ENCODE assay signal across 8 cellular contexts in the genomic region with DNA sequence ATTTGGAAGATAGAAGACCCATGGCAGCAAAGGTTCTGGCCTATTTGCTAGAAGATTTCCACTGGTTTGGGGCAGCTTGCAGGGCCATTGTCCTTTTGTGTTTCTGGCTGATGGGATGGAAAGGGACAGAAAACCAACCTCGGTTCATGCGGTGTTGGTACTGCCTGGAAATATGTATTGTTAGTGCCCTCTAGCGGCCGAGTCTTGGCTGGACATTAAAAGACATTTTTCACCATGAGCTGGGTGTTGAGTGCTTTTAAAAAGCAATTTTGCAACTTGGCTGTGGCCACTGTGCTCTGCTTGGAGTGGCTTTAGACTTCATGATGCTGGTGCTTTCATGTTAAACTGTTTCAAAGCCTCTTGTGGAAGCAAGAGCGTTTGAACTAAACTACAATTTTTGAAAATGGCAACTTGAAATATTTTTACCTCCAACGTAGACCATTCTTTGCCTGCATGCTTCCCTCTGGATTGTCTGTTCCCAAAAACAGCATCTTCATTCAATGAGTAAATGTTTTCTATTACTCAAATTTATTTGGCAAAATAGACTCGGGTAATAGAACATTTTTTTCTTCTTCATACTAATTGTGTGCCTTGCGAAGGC.
A peak's percentile ranks its signal among the peaks of the same experiment; 100 is the strongest.
DNase-seq lines count a peak whose midpoint lies in the region; ATAC-seq, FAIRE-seq and TF ChIP-seq lines count a peak whose summit lies in the region.

No MANE protein-coding gene starts in this region.

- no TSS peak for BruUV-seq in HepG2 (replicated peaks; lab: Mats Ljungman, UMichigan)

- H3K4me3 ChIP-seq in H7 (ENCODE audit: insufficient read depth, low read depth, low read length) (no peak overlapping the region), choroid plexus epithelial cell (ENCODE audit: low read depth, low read length) (no peak overlapping the region), HepG2 (replicated peaks in 1 of 3; ENCODE audit: insufficient read depth in 1 of 3, low read depth in 2 of 3, low read length in 3 of 3) (no peak overlapping the region)

- no peak overlapping the region for H3K4me3 Mint-ChIP-seq in CD14-positive monocyte
- no peak overlapping the region for H3K4me3 Mint-ChIP-seq in activated CD4-positive, alpha-beta T cell treated with anti-CD3 and anti-CD28 coated beads for 36 hours

- H3K36me3 ChIP-seq in H7 (replicated peaks; ENCODE audit: control insufficient read depth, insufficient read depth, low read length) (no peaks in the 10 kb centered on the region), HepG2 (replicated peaks in 1 of 2; ENCODE audit: control insufficient read depth in 1 of 2, insufficient read depth in 2 of 2, low read length in 2 of 2) (no peaks in the 10 kb centered on the region)

- TF ChIP-seq POLR2A in HepG2 (IDR thresholded peaks at IDR 0.05; ENCODE audit: insufficient read depth in 1 of 2, low read depth in 2 of 2, low read length in 2 of 2): no peak

- H3K9me3 ChIP-seq in HepG2 (ENCODE audit: low read length): no peaks in the 10 kb centered on the region

- H3K9ac ChIP-seq in HepG2 (ENCODE audit: insufficient read depth, low read depth, low read length): no peak overlapping the region

- H4K20me1 ChIP-seq in HepG2 (ENCODE audit: insufficient read depth, low read length): no peaks in the 10 kb centered on the region

- CTCF ChIA-PET in activated CD4-positive, alpha-beta T cell treated with anti-CD3 and anti-CD28 coated beads for 36 hours (lab: Charles Lee): interaction anchor here (0.6 to 3.0 kb wide), 19 partner anchors 10 to 1409 kb away, joined by 3 to 40 read pairs (median 4); partner anchors contain the start of gene RBM19
- CTCF ChIA-PET in HepG2 (lab: Yijun Ruan, JAX; ENCODE audit: low intra/inter-chr PET ratio, low total read pairs): interaction anchor here (0.8 to 2.1 kb wide), 5 partner anchors 128 to 1435 kb away, joined by 3 to 24 read pairs (median 3); partner anchors contain the start of gene RBM19

- H3K27me3 ChIP-seq in H7 (ENCODE audit: control insufficient read depth, insufficient read depth, low read length) (peaks cover 3% of the 10 kb centered on the region), HepG2 (ENCODE audit: control insufficient read depth in 1 of 2, insufficient read depth in 2 of 2, low read length in 2 of 2) (peaks cover 0 to 12% of the 10 kb centered on the region in 2 experiments; a peak in 1 of 5 replicates)

- FAIRE-seq in HepG2 (lab: Jason Lieb, UNC): peak; percentile 68

- 25% methylated on average over 8 of the region's 8 CpGs for WGBS in HepG2 (ENCODE audit: low lambda C conversion rate)

- H3K4me2 ChIP-seq in HepG2 (ENCODE audit: low read depth, low read length): no peak overlapping the region

- POLR2A ChIA-PET in activated CD4-positive, alpha-beta T cell treated with anti-CD3 and anti-CD28 coated beads for 36 hours (lab: Charles Lee): no interaction called here
- POLR2A ChIA-PET in HepG2 (lab: Yijun Ruan, JAX): no interaction called here

- TF ChIP-seq EP300 in HepG2 (IDR thresholded peaks at IDR 0.05; ENCODE audit: low read depth in 2 of 2, low read length in 2 of 2) (no peak), HepG2 (CRISPR knock-in tag; IDR thresholded peaks at IDR 0.05; ENCODE audit: borderline replicate concordance) (no peak)

- TF ChIP-seq CTCF in CD14-positive monocyte (IDR thresholded peaks at IDR 0.05) (peak; percentile 76), choroid plexus epithelial cell (conservative IDR thresholded peaks at IDR 0.05; ENCODE audit: low read depth, low read length) (peak; percentile 86), HepG2 (CRISPR knock-in tag; IDR thresholded peaks at IDR 0.05) (peak; percentile 85)

- intact Hi-C loops in CD14-positive monocyte (cut with micrococcal nuclease) (loop anchor here (2.0 to 5.0 kb wide), 2 partner anchors 526 to 528 kb away; no protein-coding TSS in a partner anchor), HepG2 (cut with micrococcal nuclease; ENCODE audit: unreplicated experiment) (loop anchor here (1.0 to 5.0 kb wide), 4 partner anchors 151 to 528 kb away; no protein-coding TSS in a partner anchor)
- intact Hi-C loops in activated CD4-positive, alpha-beta T cell treated with anti-CD3 and anti-CD28 coated beads for 36 hours (cut with DNase I, micrococcal nuclease): loop anchor here (1.0 to 2.0 kb wide), 4 partner anchors 342 to 542 kb away; partner anchors contain the start of gene RBM19 (in 2 of the 2)

- no peaks in the 10 kb centered on the region for H3K4me1 ChIP-seq in HepG2 (ENCODE audit: insufficient read depth, low read length)

- no peak overlapping the region for H2AFZ ChIP-seq in HepG2 (ENCODE audit: low read length)

- no peaks in the 10 kb centered on the region for H3K36me3 Mint-ChIP-seq in CD14-positive monocyte
- H3K36me3 Mint-ChIP-seq in activated CD4-positive, alpha-beta T cell treated with anti-CD3 and anti-CD28 coated beads for 36 hours (ENCODE audit: low read depth): no peaks in the 10 kb centered on the region

- no peaks in the 10 kb centered on the region for H3K79me2 ChIP-seq in HepG2 (ENCODE audit: insufficient read depth, low read length)

- H3K27ac Mint-ChIP-seq in CD14-positive monocyte: no peak overlapping the region
- no peak overlapping the region for H3K27ac Mint-ChIP-seq in activated CD4-positive, alpha-beta T cell treated with anti-CD3 and anti-CD28 coated beads for 36 hours

- peak; percentile 53; the same call in 1 of the 2 replicates for TF ChIP-seq RAD21 in HepG2 (CRISPR knock-in tag; IDR thresholded peaks at IDR 0.05)

- H3K4me1 Mint-ChIP-seq in CD14-positive monocyte: no peaks in the 10 kb centered on the region
- H3K4me1 Mint-ChIP-seq in activated CD4-positive, alpha-beta T cell treated with anti-CD3 and anti-CD28 coated beads for 36 hours: peaks cover 3% of the 10 kb centered on the region

- peak; percentile 49 for ATAC-seq in activated CD4-positive, alpha-beta T cell treated with anti-CD3 and anti-CD28 coated beads for 36 hours
- ATAC-seq in HepG2: peak; percentile 73
- ATAC-seq in HG02678 (IDR thresholded peaks at IDR 0.05; ENCODE audit: unreplicated experiment): no peak

- H3K27ac ChIP-seq in HepG2 (ENCODE audit: extremely low read length, insufficient read depth, low read length): no peak overlapping the region

- H3K9me3 Mint-ChIP-seq in CD14-positive monocyte: peaks cover 0 to 2% (median 0%) of the 10 kb centered on the region in 7 donors
- no peaks in the 10 kb centered on the region for H3K9me3 Mint-ChIP-seq in activated CD4-positive, alpha-beta T cell treated with anti-CD3 and anti-CD28 coated beads for 36 hours (ENCODE audit: low read depth)

- H3K27me3 Mint-ChIP-seq in CD14-positive monocyte (ENCODE audit: low read depth in 3 of 3): peaks cover 0 to 9% (median 3%) of the 10 kb centered on the region in 3 donors
- H3K27me3 Mint-ChIP-seq in activated CD4-positive, alpha-beta T cell treated with anti-CD3 and anti-CD28 coated beads for 36 hours: peaks cover 21% of the 10 kb centered on the region

- in situ Hi-C loops in HepG2 (cut with HindIII; ENCODE audit: extremely low pct_ligation_motif_present, low pct_unique_long_range_greater_than_20kb): loop anchor here (10.0 kb wide), 1 partner anchor 524 kb away; no protein-coding TSS in a partner anchor

- DNase-seq in CD14-positive monocyte (ENCODE audit: low spot score) (peak; percentile 52), H7 (peak; percentile 74), NCI-H446 (lab: John Stamatoyannopoulos, UW) (peak; percentile 44 to 52), choroid plexus epithelial cell (ENCODE audit: low read depth) (peak; percentile 85), HepG2 (ENCODE audit: low spot score) (peak; percentile 71)
- peak; percentile 79 for DNase-seq in activated CD4-positive, alpha-beta T cell treated with anti-CD3 and anti-CD28 coated beads for 36 hours
- peak; percentile 38 to 43 (median 40) for DNase-seq in stimulated activated CD4-positive, alpha-beta T cell treated with anti-CD3 and anti-CD28 coated beads, TNF-alpha, amount 100 ng/mL, for 24 hours (ENCODE audit: low read depth in 3 of 3)

TF ChIP-seq in HepG2, 621 proteins besides CTCF, POLR2A, EP300 and RAD21:
- TF ChIP-seq SMC3 (IDR thresholded peaks at IDR 0.05; ENCODE audit: low read length): peak; percentile 76
- TF ChIP-seq FOXO1 (CRISPR knock-in tag; IDR thresholded peaks at IDR 0.05): 0 out of 2 replicates have a peak, but pooled peaks have one; percentile 20
- TF ChIP-seq MYNN (CRISPR knock-in tag; IDR thresholded peaks at IDR 0.05; ENCODE audit: low read depth): no peak
- peak; percentile 25 for TF ChIP-seq TEAD3 (CRISPR knock-in tag; optimal IDR thresholded peaks at IDR 0.05; ENCODE audit: borderline replicate concordance)
- peak; percentile 80 for TF ChIP-seq STAG1 (CRISPR knock-in tag; IDR thresholded peaks at IDR 0.05)
- 0 out of 2 replicates have a peak, but pooled peaks have one; percentile 15 for TF ChIP-seq ZNF501 (CRISPR knock-in tag; IDR thresholded peaks at IDR 0.05)
- TF ChIP-seq ZNF331 (CRISPR knock-in tag; IDR thresholded peaks at IDR 0.05): peak; percentile 87
- TF ChIP-seq ZNF18 (CRISPR knock-in tag; IDR thresholded peaks at IDR 0.05; ENCODE audit: insufficient replicate concordance): no peak
- peak; percentile 84 for TF ChIP-seq ZNF3 (CRISPR knock-in tag; IDR thresholded peaks at IDR 0.05)
